In the genomic region with DNA sequence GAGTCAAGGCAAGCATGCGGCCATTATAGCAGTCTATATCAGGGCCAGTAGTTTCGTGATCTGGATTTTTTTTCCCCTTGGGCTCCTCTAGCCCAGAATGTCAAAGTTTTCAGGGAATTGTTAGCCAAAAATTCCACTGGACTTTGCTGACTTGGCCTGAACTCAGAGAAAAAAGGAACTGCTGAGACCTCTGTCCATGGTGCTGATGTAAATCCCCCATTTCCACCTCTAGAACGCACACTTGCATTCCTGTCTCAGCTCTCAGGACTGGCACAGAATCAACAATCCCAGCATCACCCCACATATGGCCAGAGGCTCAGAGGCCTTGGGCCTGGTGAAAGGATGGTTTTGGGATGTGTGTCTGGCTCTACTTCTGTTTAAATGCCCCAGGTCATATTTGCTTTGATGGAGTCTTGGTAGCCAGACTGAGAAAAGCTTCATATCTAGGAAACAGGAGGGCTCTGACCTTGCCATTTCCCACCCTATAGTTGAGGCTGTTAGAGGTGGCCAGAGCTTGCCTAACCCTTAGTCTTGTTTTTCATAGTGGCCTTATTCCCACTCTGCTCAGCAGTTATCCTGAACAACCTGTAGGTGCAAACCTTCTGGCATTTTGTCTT, we compare ENCODE assay signal across 1 cellular context.
A peak's percentile ranks its signal among the peaks of the same experiment; 100 is the strongest.
TF ChIP-seq lines count a peak whose summit lies in the region.

No MANE protein-coding gene starts in this region.

TF ChIP-seq in SK-N-SH, 30 proteins besides CTCF, POLR2A, EP300 and RAD21 (continued from another document):
- TF ChIP-seq, protein P1, sequence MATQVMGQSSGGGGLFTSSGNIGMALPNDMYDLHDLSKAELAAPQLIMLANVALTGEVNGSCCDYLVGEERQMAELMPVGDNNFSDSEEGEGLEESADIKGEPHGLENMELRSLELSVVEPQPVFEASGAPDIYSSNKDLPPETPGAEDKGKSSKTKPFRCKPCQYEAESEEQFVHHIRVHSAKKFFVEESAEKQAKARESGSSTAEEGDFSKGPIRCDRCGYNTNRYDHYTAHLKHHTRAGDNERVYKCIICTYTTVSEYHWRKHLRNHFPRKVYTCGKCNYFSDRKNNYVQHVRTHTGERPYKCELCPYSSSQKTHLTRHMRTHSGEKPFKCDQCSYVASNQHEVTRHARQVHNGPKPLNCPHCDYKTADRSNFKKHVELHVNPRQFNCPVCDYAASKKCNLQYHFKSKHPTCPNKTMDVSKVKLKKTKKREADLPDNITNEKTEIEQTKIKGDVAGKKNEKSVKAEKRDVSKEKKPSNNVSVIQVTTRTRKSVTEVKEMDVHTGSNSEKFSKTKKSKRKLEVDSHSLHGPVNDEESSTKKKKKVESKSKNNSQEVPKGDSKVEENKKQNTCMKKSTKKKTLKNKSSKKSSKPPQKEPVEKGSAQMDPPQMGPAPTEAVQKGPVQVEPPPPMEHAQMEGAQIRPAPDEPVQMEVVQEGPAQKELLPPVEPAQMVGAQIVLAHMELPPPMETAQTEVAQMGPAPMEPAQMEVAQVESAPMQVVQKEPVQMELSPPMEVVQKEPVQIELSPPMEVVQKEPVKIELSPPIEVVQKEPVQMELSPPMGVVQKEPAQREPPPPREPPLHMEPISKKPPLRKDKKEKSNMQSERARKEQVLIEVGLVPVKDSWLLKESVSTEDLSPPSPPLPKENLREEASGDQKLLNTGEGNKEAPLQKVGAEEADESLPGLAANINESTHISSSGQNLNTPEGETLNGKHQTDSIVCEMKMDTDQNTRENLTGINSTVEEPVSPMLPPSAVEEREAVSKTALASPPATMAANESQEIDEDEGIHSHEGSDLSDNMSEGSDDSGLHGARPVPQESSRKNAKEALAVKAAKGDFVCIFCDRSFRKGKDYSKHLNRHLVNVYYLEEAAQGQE (IDR thresholded peaks at IDR 0.05; ENCODE audit: low read depth, low read length), result peak; percentile 99
- TF ChIP-seq NFIC (IDR thresholded peaks at IDR 0.05; ENCODE audit: borderline replicate concordance), result no peak
